1 cellular context compared by ENCODE assay signal in genomic region chr9:107587175-107587963, GRCh38.
A peak's percentile ranks its signal among the peaks of the same experiment; 100 is the strongest.
TF ChIP-seq lines count a peak whose summit lies in the region.

No MANE protein-coding gene starts in this region.

TF ChIP-seq in HepG2, 621 proteins besides CTCF, POLR2A, EP300 and RAD21 (continued from another document and continues in another):
- TF ChIP-seq REST (IDR thresholded peaks at IDR 0.05; ENCODE audit: borderline replicate concordance in 1 of 2, low read depth in 1 of 2, low read length in 2 of 2): no peak
- TF ChIP-seq KAT2B (IDR thresholded peaks at IDR 0.05; ENCODE audit: borderline replicate concordance, low read depth, low read length): no peak
- TF ChIP-seq ZNF607 (CRISPR knock-in tag; IDR thresholded peaks at IDR 0.05; ENCODE audit: borderline replicate concordance): 0 out of 2 replicates have a peak, but pooled peaks have one; percentile 42
- TF ChIP-seq HOMEZ (CRISPR knock-in tag; IDR thresholded peaks at IDR 0.05; ENCODE audit: low read depth): no peak
- peak; percentile 40; the same call in 1 of the 2 replicates for TF ChIP-seq MYC (CRISPR knock-in tag; IDR thresholded peaks at IDR 0.05; ENCODE audit: borderline replicate concordance)
- no peak for TF ChIP-seq ZNF670 (CRISPR knock-in tag; IDR thresholded peaks at IDR 0.05; ENCODE audit: borderline replicate concordance)
- TF ChIP-seq BCL6 (CRISPR knock-in tag; IDR thresholded peaks at IDR 0.05): 0 out of 2 replicates have a peak, but pooled peaks have one; percentile 39
- no peak for TF ChIP-seq ELF4 (CRISPR knock-in tag; IDR thresholded peaks at IDR 0.05; ENCODE audit: borderline replicate concordance)
- no peak for TF ChIP-seq NFE2L1 (CRISPR knock-in tag; IDR thresholded peaks at IDR 0.05; ENCODE audit: borderline replicate concordance)
- TF ChIP-seq ZBTB10 (CRISPR knock-in tag; IDR thresholded peaks at IDR 0.05; ENCODE audit: borderline replicate concordance): 0 out of 2 replicates have a peak, but pooled peaks have one; percentile 69
- TF ChIP-seq ZNF687 (CRISPR knock-in tag; IDR thresholded peaks at IDR 0.05): peak; percentile 46
- 0 out of 2 replicates have a peak, but pooled peaks have one; percentile 26 for TF ChIP-seq ZGPAT (CRISPR knock-in tag; IDR thresholded peaks at IDR 0.05)
- TF ChIP-seq HIC2 (CRISPR knock-in tag; IDR thresholded peaks at IDR 0.05; ENCODE audit: low read depth): 0 out of 2 replicates have a peak, but pooled peaks have one; percentile 31
- no peak for TF ChIP-seq KLF13 (CRISPR knock-in tag; IDR thresholded peaks at IDR 0.05)
- no peak for TF ChIP-seq GLMP (CRISPR knock-in tag; IDR thresholded peaks at IDR 0.05; ENCODE audit: borderline replicate concordance)
- TF ChIP-seq RBAK (CRISPR knock-in tag; IDR thresholded peaks at IDR 0.05): no peak
- no peak for TF ChIP-seq SAFB2 (CRISPR knock-in tag; IDR thresholded peaks at IDR 0.05; ENCODE audit: borderline replicate concordance, low read depth)
- TF ChIP-seq NONO (IDR thresholded peaks at IDR 0.05): no peak
- TF ChIP-seq NONO (CRISPR knock-in tag; conservative IDR thresholded peaks at IDR 0.05): 0 out of 2 replicates have a peak, but pooled peaks have one; percentile 38
- peak; percentile 26; the same call in 1 of the 2 replicates for TF ChIP-seq HOXA3 (CRISPR knock-in tag; IDR thresholded peaks at IDR 0.05)
- TF ChIP-seq GABPA (IDR thresholded peaks at IDR 0.05; ENCODE audit: low read depth, low read length): no peak
- TF ChIP-seq GABPA (CRISPR knock-in tag; IDR thresholded peaks at IDR 0.05; ENCODE audit: low read depth): peak; percentile 36; the same call in 1 of the 2 replicates
- peak; percentile 61 for TF ChIP-seq PAXIP1 (CRISPR knock-in tag; conservative IDR thresholded peaks at IDR 0.05)
- no peak for TF ChIP-seq ZNF18 (CRISPR knock-in tag; IDR thresholded peaks at IDR 0.05; ENCODE audit: insufficient replicate concordance)
- no peak for TF ChIP-seq ZNF124 (CRISPR knock-in tag; IDR thresholded peaks at IDR 0.05)
- TF ChIP-seq CENPX (CRISPR knock-in tag; IDR thresholded peaks at IDR 0.05): no peak
- no peak for TF ChIP-seq KLF11 (CRISPR knock-in tag; IDR thresholded peaks at IDR 0.05)
- TF ChIP-seq ZNF777 (CRISPR knock-in tag; IDR thresholded peaks at IDR 0.05): 0 out of 2 replicates have a peak, but pooled peaks have one; percentile 29
- TF ChIP-seq HNF1B (CRISPR knock-in tag; IDR thresholded peaks at IDR 0.05): peak; percentile 16; the same call in 1 of the 2 replicates
